Comparison of ENCODE assay signal across 20 cellular contexts in genomic region chr1:44447051-44447806, GRCh38. TPM values are rescaled to one million over a fixed set of nuclear protein-coding genes. Genes with fewer than 3 reads are reported as not detected.
DNase-seq lines count a peak whose midpoint lies in the region; ATAC-seq, FAIRE-seq and TF ChIP-seq lines count a peak whose summit lies in the region.
"Had no signal": no experiment of that assay in that cellular context is flagged by ENCODE, and none has a peak within 500 bp of the region (broad histone marks: within the 10 kb centered on the region; RNA-seq: fewer than 3 reads in every experiment).

No MANE protein-coding gene starts in this region.

- no peaks in the 10 kb centered on the region for H3K36me3 ChIP-seq in HEK293 (ENCODE audit: control insufficient read depth in 2 of 2, insufficient read depth in 1 of 2, low read length in 2 of 2)
- H3K36me3 ChIP-seq in bronchial epithelial cell (ENCODE audit: control insufficient read depth, insufficient read depth, low read length): no peaks in the 10 kb centered on the region
- no peaks in the 10 kb centered on the region for H3K36me3 ChIP-seq in smooth muscle cell (ENCODE audit: low read depth)

- H3K9ac ChIP-seq in smooth muscle cell (ENCODE audit: low read depth): no peak overlapping the region

- DNase-seq in ELR (ENCODE audit: low read depth): peak; percentile 26
- peak; percentile 51 for DNase-seq in bronchial epithelial cell (ENCODE audit: low read depth)
- DNase-seq in fibroblast of villous mesenchyme (ENCODE audit: low read depth): peak; percentile 5
- no peak for DNase-seq in NCI-H526 (lab: John Stamatoyannopoulos, UW)
- no peak for DNase-seq in smooth muscle cell (lab: John Stamatoyannopoulos, UW; ENCODE audit: unreplicated experiment)
- DNase-seq in NCI-H446 (lab: John Stamatoyannopoulos, UW): no peak
- DNase-seq: Caco-2; CD4-positive, alpha-beta T cell; GF-D8; GOT3; KG1; NCI-H1048; NCI-H1436; NCI-H1930; NCI-H226; NCI-H524 treated with DMSO at 0.1 percent for 48 hours; PC-9 had no signal

- no peaks in the 10 kb centered on the region for H3F3A ChIP-seq in smooth muscle cell (ENCODE audit: low read depth)

- no peak for TF ChIP-seq CTCF in HEK293 (tag by site-specific recombination; IDR thresholded peaks at IDR 0.05)
- TF ChIP-seq CTCF in bronchial epithelial cell (IDR thresholded peaks at IDR 0.05; ENCODE audit: insufficient read depth, low read length, severe bottlenecking): no peak
- TF ChIP-seq CTCF in fibroblast of villous mesenchyme (IDR thresholded peaks at IDR 0.05; ENCODE audit: insufficient read depth, low read depth, low read length): no peak
- no peak for TF ChIP-seq CTCF in smooth muscle cell (IDR thresholded peaks at IDR 0.05; ENCODE audit: borderline replicate concordance, insufficient read depth, poor library complexity, severe bottlenecking)

- H3K27me3 ChIP-seq in bronchial epithelial cell (ENCODE audit: control insufficient read depth, insufficient read depth, low read length) (peaks cover 2% of the 10 kb centered on the region), smooth muscle cell (ENCODE audit: low read depth) (peaks cover 16% of the 10 kb centered on the region)

- H3K4me3 ChIP-seq in HEK293 (ENCODE audit: low read depth, low read length): no peak overlapping the region
- no peak overlapping the region for H3K4me3 ChIP-seq in bronchial epithelial cell (ENCODE audit: low read depth, low read length)
- H3K4me3 ChIP-seq in fibroblast of villous mesenchyme (ENCODE audit: low read depth, low read length): no peak overlapping the region
- no peak overlapping the region for H3K4me3 ChIP-seq in smooth muscle cell
- H3K4me3 ChIP-seq: PC-9 had no signal

- no peaks in the 10 kb centered on the region for H4K20me1 ChIP-seq in smooth muscle cell (ENCODE audit: low read depth)

- WGBS in smooth muscle cell (ENCODE audit: low lambda C conversion rate): 91% methylated on average over 6 of the region's 6 CpGs

- POLR2A ChIA-PET in HEK293 (lab: Yijun Ruan, JAX): no interaction called here

- ATAC-seq in HG02588 (IDR thresholded peaks at IDR 0.05; ENCODE audit: unreplicated experiment): no peak

- no peak for FAIRE-seq in bronchial epithelial cell (lab: Jason Lieb, UNC)
- FAIRE-seq: A204.1 had no signal

- no peak overlapping the region for H3K4me2 ChIP-seq in smooth muscle cell
- H3K4me2 ChIP-seq: PC-9 had no signal

- CTCF ChIA-PET in HEK293 (lab: Yijun Ruan, JAX): no interaction called here

- no peak overlapping the region for H2AFZ ChIP-seq in smooth muscle cell (ENCODE audit: low read depth)
- H2AFZ ChIP-seq: PC-9 had no signal

- H3K79me2 ChIP-seq in smooth muscle cell (ENCODE audit: low read depth): no peaks in the 10 kb centered on the region

- no peaks in the 10 kb centered on the region for H3K9me3 ChIP-seq in HEK293 (ENCODE audit: control insufficient read depth, insufficient read depth, low read depth, low read length)
- no peaks in the 10 kb centered on the region for H3K9me3 ChIP-seq in smooth muscle cell (replicated peaks; ENCODE audit: low read depth)
- H3K9me3 ChIP-seq: Caco-2 had no signal

- H3K27ac ChIP-seq in HEK293 (ENCODE audit: extremely low read depth, low read depth, low read length) (no peak overlapping the region), smooth muscle cell (ENCODE audit: low read depth) (no peak overlapping the region)
- H3K27ac ChIP-seq: PC-9 had no signal

- H3K4me1 ChIP-seq in HEK293 (ENCODE audit: control insufficient read depth, insufficient read depth, low read length) (no peaks in the 10 kb centered on the region), smooth muscle cell (ENCODE audit: low read depth) (no peaks in the 10 kb centered on the region)
- H3K4me1 ChIP-seq: Caco-2 had no signal

TF ChIP-seq in HEK293, 187 proteins besides CTCF, POLR2A, EP300 and RAD21:
- TF ChIP-seq ZNF639 (tag by site-specific recombination; IDR thresholded peaks at IDR 0.05) (no peak), ZNF560 (tag by site-specific recombination; IDR thresholded peaks at IDR 0.05; ENCODE audit: borderline replicate concordance) (no peak), ZBTB49 (tag by site-specific recombination; IDR thresholded peaks at IDR 0.05; ENCODE audit: low read depth) (no peak), ZFP41 (tag by site-specific recombination; IDR thresholded peaks at IDR 0.05; ENCODE audit: borderline replicate concordance) (no peak), ZNF664 (tag by site-specific recombination; IDR thresholded peaks at IDR 0.05) (peak; percentile 45; the same call in 1 of the 2 replicates), ZNF404 (tag by site-specific recombination; IDR thresholded peaks at IDR 0.05) (no peak), SP3 (tag by site-specific recombination; IDR thresholded peaks at IDR 0.05) (no peak), ZNF701 (tag by site-specific recombination; IDR thresholded peaks at IDR 0.05) (no peak), ZNF175 (tag by site-specific recombination; IDR thresholded peaks at IDR 0.05) (no peak)

RNA-seq across cellular contexts. Expression of gene RNF220, which starts 42.2 kb away (rescaled TPM):
- total RNA-seq in bronchial epithelial cell (80.6 and 94.5 TPM in 2 replicates), fibroblast of villous mesenchyme (47.5 and 54.8 TPM in 2 replicates), smooth muscle cell (37.8 and 65.8 TPM in 2 replicates)
- polyA plus RNA-seq in smooth muscle cell: 71.1 and 82.4 TPM in 2 replicates

Comparison
In these comparisons a context has a peak if more than half of its experiments do, and no peak if none do; other contexts are left out.
1. DNase-seq: peak in ELR (single experiment), bronchial epithelial cell (single experiment) and fibroblast of villous mesenchyme (single experiment); none in NCI-H526 (0 of 2), smooth muscle cell (single experiment) and NCI-H446 (0 of 2).